In the genomic region with DNA sequence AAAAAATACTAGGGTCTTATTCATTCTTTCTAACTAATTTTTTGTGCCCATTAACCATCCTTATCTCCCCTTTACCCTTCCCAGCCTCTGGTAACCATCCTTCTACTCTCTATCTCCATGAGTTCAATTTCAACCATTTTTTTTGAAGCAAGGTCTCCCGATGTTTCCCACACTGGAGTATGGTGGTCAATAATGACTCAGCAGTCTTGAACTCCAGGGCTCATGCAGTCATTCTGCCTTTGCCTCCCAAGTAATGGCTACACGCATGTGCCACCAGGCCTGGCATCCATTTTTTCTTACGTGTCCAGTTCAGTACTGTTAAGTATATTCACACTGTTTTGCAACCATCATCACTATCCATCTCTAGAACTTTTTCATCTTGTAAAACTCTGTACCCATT, we compare ENCODE assay signal across 1 cellular context.
TF ChIP-seq lines count a peak whose summit lies in the region.

No MANE protein-coding gene starts in this region.

TF ChIP-seq in IMR-90, 13 proteins besides CTCF, POLR2A, EP300 and RAD21:
- TF ChIP-seq MAFK (IDR thresholded peaks at IDR 0.05; ENCODE audit: low read depth, low read length) (no peak), NFE2L2 (IDR thresholded peaks at IDR 0.05; ENCODE audit: low read depth, low read length) (peak; percentile 82), FOS (IDR thresholded peaks at IDR 0.05; ENCODE audit: low read depth, low read length) (no peak)
- TF ChIP-seq, protein P1, sequence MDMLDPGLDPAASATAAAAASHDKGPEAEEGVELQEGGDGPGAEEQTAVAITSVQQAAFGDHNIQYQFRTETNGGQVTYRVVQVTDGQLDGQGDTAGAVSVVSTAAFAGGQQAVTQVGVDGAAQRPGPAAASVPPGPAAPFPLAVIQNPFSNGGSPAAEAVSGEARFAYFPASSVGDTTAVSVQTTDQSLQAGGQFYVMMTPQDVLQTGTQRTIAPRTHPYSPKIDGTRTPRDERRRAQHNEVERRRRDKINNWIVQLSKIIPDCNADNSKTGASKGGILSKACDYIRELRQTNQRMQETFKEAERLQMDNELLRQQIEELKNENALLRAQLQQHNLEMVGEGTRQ (IDR thresholded peaks at IDR 0.05; ENCODE audit: low read depth, low read length) = no peak
